Comparison of ENCODE assay signal across 8 cellular contexts in the genomic region with DNA sequence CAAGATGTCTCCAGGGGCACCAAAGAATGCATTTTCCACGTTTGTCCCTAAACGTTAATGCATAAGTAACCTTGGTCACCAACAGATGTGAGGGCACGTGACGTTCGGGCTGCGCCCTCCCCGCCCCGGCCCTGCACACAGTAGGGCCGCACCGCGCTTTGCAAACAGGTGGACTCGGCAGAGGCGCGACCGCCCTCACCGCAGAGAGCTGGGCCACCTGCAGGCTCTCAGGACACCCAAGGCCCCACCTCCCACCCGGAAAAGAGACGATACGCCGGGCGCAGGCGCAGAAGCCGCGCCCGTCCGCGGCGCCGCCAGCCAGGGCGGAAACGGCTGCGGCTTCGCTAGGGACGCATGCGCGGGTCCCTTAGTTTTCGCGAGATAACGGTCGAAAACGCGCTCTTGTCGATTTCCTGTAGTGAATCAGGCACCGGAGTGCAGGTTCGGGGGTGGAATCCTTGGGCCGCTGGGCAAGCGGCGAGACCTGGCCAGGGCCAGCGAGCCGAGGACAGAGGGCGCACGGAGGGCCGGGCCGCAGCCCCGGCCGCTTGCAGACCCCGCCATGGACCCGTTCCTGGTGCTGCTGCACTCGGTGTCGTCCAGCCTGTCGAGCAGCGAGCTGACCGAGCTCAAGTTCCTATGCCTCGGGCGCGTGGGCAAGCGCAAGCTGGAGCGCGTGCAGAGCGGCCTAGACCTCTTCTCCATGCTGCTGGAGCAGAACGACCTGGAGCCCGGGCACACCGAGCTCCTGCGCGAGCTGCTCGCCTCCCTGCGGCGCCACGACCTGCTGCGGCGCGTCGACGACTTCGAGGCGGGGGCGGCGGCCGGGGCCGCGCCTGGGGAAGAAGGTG. TPM values are rescaled to one million over a fixed set of nuclear protein-coding genes. Genes with fewer than 3 reads are reported as not detected.
DNase-seq lines count a peak whose midpoint lies in the region; ATAC-seq and TF ChIP-seq lines count a peak whose summit lies in the region.

A gene with protein sequence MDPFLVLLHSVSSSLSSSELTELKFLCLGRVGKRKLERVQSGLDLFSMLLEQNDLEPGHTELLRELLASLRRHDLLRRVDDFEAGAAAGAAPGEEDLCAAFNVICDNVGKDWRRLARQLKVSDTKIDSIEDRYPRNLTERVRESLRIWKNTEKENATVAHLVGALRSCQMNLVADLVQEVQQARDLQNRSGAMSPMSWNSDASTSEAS (plus strand): TSS at position 399 of the 851 bp plus-strand sequence. CDS start 164 bp downstream, at position 563.

- H3K4me1 Mint-ChIP-seq in activated T-cell treated with anti-CD3 and anti-CD28 coated beads, Interleukin-2, amount 50 U/mL, for 24 hours (ENCODE audit: low read depth): peaks cover 43% of the 10 kb centered on the region

- H3K36me3 ChIP-seq in PC-3 (ENCODE audit: low read depth, low read length) (peaks cover 32% of the 10 kb centered on the region), muscle layer of duodenum (ENCODE audit: control insufficient read depth in 1 of 2, insufficient read depth in 2 of 2, low read length in 2 of 2) (peaks cover 18 to 29% of the 10 kb centered on the region in 2 donors)

- peak within 1 kb of the TSS; percentile 97 for H3K4me3 Mint-ChIP-seq in activated T-cell treated with anti-CD3 and anti-CD28 coated beads, Interleukin-2, amount 50 U/mL, for 24 hours

- intact Hi-C loops in PC-3 (cut with micrococcal nuclease): loop anchor here (1.0 kb wide), 2 partner anchors 30 to 67 kb away; a partner anchor contains a TSS

- no peaks in the 10 kb centered on the region for H3K9me3 ChIP-seq in PC-3 (ENCODE audit: low read length)
- no peaks in the 10 kb centered on the region for H3K9me3 ChIP-seq in muscle layer of duodenum (ENCODE audit: control insufficient read depth in 1 of 2, low read length in 2 of 2)

- POLR2A ChIA-PET in PC-3 (lab: Charles Lee; ENCODE audit: unreplicated experiment): no interaction called here

- H3K9ac ChIP-seq in PC-3 (ENCODE audit: low read length): peak within 1 kb of the TSS; percentile 99

- H3K9me3 Mint-ChIP-seq in activated T-cell treated with anti-CD3 and anti-CD28 coated beads, Interleukin-2, amount 50 U/mL, for 24 hours: no peaks in the 10 kb centered on the region

- peak within 1 kb of the TSS; percentile 83 for H3K4me2 ChIP-seq in PC-3 (ENCODE audit: low read length)

- TF ChIP-seq CTCF in PC-3 (conservative IDR thresholded peaks at IDR 0.05; ENCODE audit: low read depth, low read length): no peak

- H3K27me3 ChIP-seq in PC-3 (ENCODE audit: low read length) (no peaks in the 10 kb centered on the region), muscle layer of duodenum (ENCODE audit: low read depth, low read length) (no peaks in the 10 kb centered on the region)

- H4K20me1 ChIP-seq in PC-3 (ENCODE audit: low read length): peaks cover 39% of the 10 kb centered on the region

- BruUV-seq in PC-3 (replicated peaks; lab: Mats Ljungman, UMichigan): no TSS peak

- DNase-seq in D341Med (ENCODE audit: low spot score) (peak; percentile 97), HuH-7.5 (ENCODE audit: low spot score) (peak; percentile 93), PC-3 (peak; percentile 99)
- DNase-seq in activated T-cell treated with anti-CD3 and anti-CD28 coated beads, Interleukin-2, amount 50 U/mL, for 24 hours: peak; percentile 92
- DNase-seq in stimulated activated CD8-positive, alpha-beta memory T cell treated with anti-CD3 and anti-CD28 coated beads, Interleukin-7, amount 100 ng/mL, for 24 hours (ENCODE audit: low read depth): peak; percentile 78

- CTCF ChIA-PET in PC-3 (lab: Charles Lee): no interaction called here

- H3F3A ChIP-seq in PC-3 (ENCODE audit: low read length, unreplicated experiment): no peaks in the 10 kb centered on the region

- H3K4me3 ChIP-seq in PC-3 (ENCODE audit: low read length): peak within 1 kb of the TSS; percentile 76
- H3K4me3 ChIP-seq in muscle layer of duodenum (ENCODE audit: low read depth in 1 of 2, low read length in 2 of 2): peak within 1 kb of the TSS; percentile 89 to 97

- H3K4me1 ChIP-seq in PC-3 (ENCODE audit: insufficient read depth, low read length) (peaks cover 22% of the 10 kb centered on the region), muscle layer of duodenum (ENCODE audit: control insufficient read depth in 1 of 2, insufficient read depth in 2 of 2, low read length in 2 of 2) (peaks cover 9 to 23% of the 10 kb centered on the region in 2 donors)

- H3K79me2 ChIP-seq in PC-3 (ENCODE audit: low read length): peaks cover 48% of the 10 kb centered on the region

- no peaks in the 10 kb centered on the region for H3K27me3 Mint-ChIP-seq in activated T-cell treated with anti-CD3 and anti-CD28 coated beads, Interleukin-2, amount 50 U/mL, for 24 hours

- H3K27ac ChIP-seq in PC-3 (ENCODE audit: low read length): peak within 1 kb of the TSS; percentile 96
- H3K27ac ChIP-seq in muscle layer of duodenum (ENCODE audit: low read length): peak within 1 kb of the TSS; percentile 98

- ATAC-seq in GM21423 (IDR thresholded peaks at IDR 0.05; ENCODE audit: unreplicated experiment): peak; percentile 75
- ATAC-seq in PC-3: peak; percentile 75
- ATAC-seq in esophagus mucosa: peak; percentile 76

- H2AFZ ChIP-seq in PC-3 (ENCODE audit: low read length): peak within 1 kb of the TSS; percentile 63

- no peaks in the 10 kb centered on the region for H3K9me2 ChIP-seq in PC-3 (replicated peaks; ENCODE audit: low read length)

- peak within 1 kb of the TSS; percentile 99 for H3K27ac Mint-ChIP-seq in activated T-cell treated with anti-CD3 and anti-CD28 coated beads, Interleukin-2, amount 50 U/mL, for 24 hours

- peaks cover 45% of the 10 kb centered on the region for H3K36me3 Mint-ChIP-seq in activated T-cell treated with anti-CD3 and anti-CD28 coated beads, Interleukin-2, amount 50 U/mL, for 24 hours (ENCODE audit: low read depth)

RNA-seq across cellular contexts. Expression of the gene that starts here (rescaled TPM):
- total RNA-seq in PC-3 (2014; rRNA removed): 79.5 and 93.9 TPM in 2 replicates
- 19.6 TPM for total RNA-seq in esophagus mucosa

Comparison
In these comparisons a context has a peak if more than half of its experiments do, and no peak if none do; other contexts are left out.
1. Peak in every context shown above with its lines: DNase-seq, ATAC-seq, H3K4me3 ChIP-seq and H3K27ac ChIP-seq.